9 cellular contexts compared by ENCODE assay signal in the genomic region with DNA sequence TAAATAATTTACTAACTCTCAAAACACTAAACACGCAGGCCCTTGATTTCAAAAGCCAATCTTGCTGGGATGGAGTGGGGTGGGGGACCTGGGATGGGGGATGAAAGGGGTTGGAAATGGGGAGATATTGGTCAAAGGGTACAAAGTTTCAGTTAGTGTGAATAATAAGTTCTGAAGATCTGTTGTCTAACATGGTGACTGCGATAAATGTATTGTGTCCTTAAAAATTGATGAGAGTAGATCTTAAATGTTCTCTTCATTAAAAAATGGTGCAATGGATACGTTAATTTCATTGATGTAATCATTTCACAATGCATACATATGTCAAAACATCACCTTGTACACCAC. TPM values are rescaled to one million over a fixed set of nuclear protein-coding genes. Genes with fewer than 3 reads are reported as not detected.
DNase-seq lines count a peak whose midpoint lies in the region; ATAC-seq, FAIRE-seq and TF ChIP-seq lines count a peak whose summit lies in the region.
"Had no signal": no experiment of that assay in that cellular context is flagged by ENCODE, and none has a peak within 500 bp of the region (broad histone marks: within the 10 kb centered on the region; RNA-seq: fewer than 3 reads in every experiment).

No MANE protein-coding gene starts in this region.

- peaks cover 25% of the 10 kb centered on the region for H3K36me3 Mint-ChIP-seq in activated naive CD4-positive, alpha-beta T cell treated with anti-CD3 and anti-CD28 coated beads for 36 hours (ENCODE audit: low read depth)
- H3K36me3 Mint-ChIP-seq in activated naive CD8-positive, alpha-beta T cell treated with anti-CD3 and anti-CD28 coated beads, Interleukin-2, amount 50 U/mL, for 24 hours (ENCODE audit: low read depth) = peaks cover 22% of the 10 kb centered on the region
- peaks cover 8% of the 10 kb centered on the region for H3K36me3 Mint-ChIP-seq in type B pancreatic cell

- DNase-seq in activated naive CD4-positive, alpha-beta T cell treated with anti-CD3 and anti-CD28 coated beads for 36 hours = no peak
- no peak for DNase-seq in activated naive CD4-positive, alpha-beta T cell treated with anti-CD3 and anti-CD28 coated beads, Interleukin-2, amount 50 U/mL, for 16 hours
- no peak for DNase-seq in activated naive CD8-positive, alpha-beta T cell treated with anti-CD3 and anti-CD28 coated beads, Interleukin-2, amount 50 U/mL, for 24 hours
- peak; percentile 24 for DNase-seq in HepG2 (ENCODE audit: low spot score)
- DNase-seq in type B pancreatic cell (ENCODE audit: extremely low spot score, unreplicated experiment) = no peak
- DNase-seq in NCI-H510A (lab: John Stamatoyannopoulos, UW) = no peak
- DNase-seq in NCI-H1436 (lab: John Stamatoyannopoulos, UW) = no peak

- no peak for TF ChIP-seq POLR2A in HepG2 (IDR thresholded peaks at IDR 0.05; ENCODE audit: insufficient read depth in 1 of 2, low read depth in 2 of 2, low read length in 2 of 2)

- peak overlapping the region; percentile 94 for H3K27ac ChIP-seq in HepG2 (ENCODE audit: extremely low read length, insufficient read depth, low read length)

- H3K4me1 ChIP-seq in HepG2 (ENCODE audit: insufficient read depth, low read length) = peaks cover 18% of the 10 kb centered on the region

- peak overlapping the region; percentile 94 for H3K9ac ChIP-seq in HepG2 (ENCODE audit: insufficient read depth, low read depth, low read length)

- no peak for FAIRE-seq in HepG2 (lab: Jason Lieb, UNC)
- FAIRE-seq: TTC549 had no signal

- POLR2A ChIA-PET in HepG2 (lab: Yijun Ruan, JAX) = interaction anchor here (0.8 to 1.9 kb wide), 5 partner anchors 8 to 146 kb away, joined by 3 to 9 read pairs (median 4); no protein-coding TSS in a partner anchor

- H3K9me3 Mint-ChIP-seq in activated naive CD4-positive, alpha-beta T cell treated with anti-CD3 and anti-CD28 coated beads for 36 hours = peaks cover 7% of the 10 kb centered on the region
- peaks cover 8% of the 10 kb centered on the region for H3K9me3 Mint-ChIP-seq in activated naive CD8-positive, alpha-beta T cell treated with anti-CD3 and anti-CD28 coated beads, Interleukin-2, amount 50 U/mL, for 24 hours
- H3K9me3 Mint-ChIP-seq in type B pancreatic cell = peaks cover 6% of the 10 kb centered on the region

- TF ChIP-seq EP300 in HepG2 (IDR thresholded peaks at IDR 0.05; ENCODE audit: low read depth in 2 of 2, low read length in 2 of 2) (no peak), HepG2 (CRISPR knock-in tag; IDR thresholded peaks at IDR 0.05; ENCODE audit: borderline replicate concordance) (no peak)

- H3K4me2 ChIP-seq in HepG2 (ENCODE audit: low read depth, low read length) = peak overlapping the region; percentile 82

- no TSS peak for BruUV-seq in HepG2 (replicated peaks; lab: Mats Ljungman, UMichigan)

- CTCF ChIA-PET in activated naive CD4-positive, alpha-beta T cell treated with anti-CD3 and anti-CD28 coated beads for 36 hours (lab: Charles Lee) = interaction anchor here (0.7 kb wide), 1 partner anchor 170 kb away, joined by 3 read pairs; no protein-coding TSS in a partner anchor
- CTCF ChIA-PET in HepG2 (lab: Yijun Ruan, JAX; ENCODE audit: low intra/inter-chr PET ratio, low total read pairs) = no interaction called here

- TF ChIP-seq CTCF in HepG2 (CRISPR knock-in tag; IDR thresholded peaks at IDR 0.05) (no peak), type B pancreatic cell (conservative IDR thresholded peaks at IDR 0.05) (no peak)

- no peaks in the 10 kb centered on the region for H3K9me3 ChIP-seq in HepG2 (ENCODE audit: low read length)

- no peaks in the 10 kb centered on the region for H3K27me3 Mint-ChIP-seq in activated naive CD4-positive, alpha-beta T cell treated with anti-CD3 and anti-CD28 coated beads for 36 hours (ENCODE audit: low read depth)
- no peaks in the 10 kb centered on the region for H3K27me3 Mint-ChIP-seq in activated naive CD8-positive, alpha-beta T cell treated with anti-CD3 and anti-CD28 coated beads, Interleukin-2, amount 50 U/mL, for 24 hours
- H3K27me3 Mint-ChIP-seq in type B pancreatic cell = no peaks in the 10 kb centered on the region

- H3K4me1 Mint-ChIP-seq in activated naive CD4-positive, alpha-beta T cell treated with anti-CD3 and anti-CD28 coated beads for 36 hours (ENCODE audit: low read depth) = peaks cover 11% of the 10 kb centered on the region
- H3K4me1 Mint-ChIP-seq in activated naive CD8-positive, alpha-beta T cell treated with anti-CD3 and anti-CD28 coated beads, Interleukin-2, amount 50 U/mL, for 24 hours = peaks cover 19% of the 10 kb centered on the region
- H3K4me1 Mint-ChIP-seq in type B pancreatic cell (ENCODE audit: unreplicated experiment) = no peaks in the 10 kb centered on the region

- intact Hi-C loops in activated naive CD4-positive, alpha-beta T cell treated with anti-CD3 and anti-CD28 coated beads for 36 hours (cut with micrococcal nuclease) = loop anchor here (1.0 to 5.0 kb wide), 14 partner anchors 146 to 1502 kb away; a partner anchor contains a TSS
- intact Hi-C loops in HepG2 (cut with micrococcal nuclease; ENCODE audit: unreplicated experiment) = loop anchor here (2.0 kb wide), 2 partner anchors 342 to 388 kb away; a partner anchor contains a TSS

- peak overlapping the region; percentile 97 for H3K4me3 Mint-ChIP-seq in activated naive CD4-positive, alpha-beta T cell treated with anti-CD3 and anti-CD28 coated beads for 36 hours
- peak overlapping the region; percentile 87 for H3K4me3 Mint-ChIP-seq in activated naive CD8-positive, alpha-beta T cell treated with anti-CD3 and anti-CD28 coated beads, Interleukin-2, amount 50 U/mL, for 24 hours
- peak overlapping the region; percentile 92 for H3K4me3 Mint-ChIP-seq in type B pancreatic cell

- no peak for TF ChIP-seq RAD21 in HepG2 (CRISPR knock-in tag; IDR thresholded peaks at IDR 0.05)

- H3K4me3 ChIP-seq in HepG2 (replicated peaks in 1 of 3; ENCODE audit: insufficient read depth in 1 of 3, low read depth in 2 of 3, low read length in 3 of 3) = peak overlapping the region; percentile 73 to 78 (median 75)

- WGBS in HepG2 (ENCODE audit: low lambda C conversion rate) = 3% methylated on average over 3 of the region's 3 CpGs

- in situ Hi-C loops in HepG2 (cut with HindIII; ENCODE audit: extremely low pct_ligation_motif_present, low pct_unique_long_range_greater_than_20kb) = loop anchor here (10.0 kb wide), 1 partner anchor 600 kb away; no protein-coding TSS in a partner anchor

- no peak for ATAC-seq in activated naive CD8-positive, alpha-beta T cell treated with anti-CD3 and anti-CD28 coated beads, Interleukin-2, amount 50 U/mL, for 24 hours
- ATAC-seq in HepG2 (peak; percentile 3; the same call in 1 of the 3 replicates), GM21717 (IDR thresholded peaks at IDR 0.05; ENCODE audit: unreplicated experiment) (no peak)

- no peaks in the 10 kb centered on the region for H3K27me3 ChIP-seq in HepG2 (ENCODE audit: control insufficient read depth in 1 of 2, insufficient read depth in 2 of 2, low read length in 2 of 2)

- peaks cover 7% of the 10 kb centered on the region for H3K79me2 ChIP-seq in HepG2 (ENCODE audit: insufficient read depth, low read length)

- H2AFZ ChIP-seq in HepG2 (ENCODE audit: low read length) = no peak overlapping the region

- H3K27ac Mint-ChIP-seq in activated naive CD4-positive, alpha-beta T cell treated with anti-CD3 and anti-CD28 coated beads for 36 hours = peak overlapping the region; percentile 100
- H3K27ac Mint-ChIP-seq in activated naive CD8-positive, alpha-beta T cell treated with anti-CD3 and anti-CD28 coated beads, Interleukin-2, amount 50 U/mL, for 24 hours = peak overlapping the region; percentile 98
- H3K27ac Mint-ChIP-seq in type B pancreatic cell = peak overlapping the region; percentile 97

- no peaks in the 10 kb centered on the region for H4K20me1 ChIP-seq in HepG2 (ENCODE audit: insufficient read depth, low read length)

- H3K36me3 ChIP-seq in HepG2 (replicated peaks in 1 of 2; ENCODE audit: control insufficient read depth in 1 of 2, insufficient read depth in 2 of 2, low read length in 2 of 2) = no peaks in the 10 kb centered on the region

TF ChIP-seq in HepG2, 621 proteins besides CTCF, POLR2A, EP300 and RAD21 (continues in another document):
- TF ChIP-seq ZNF672 (CRISPR knock-in tag; IDR thresholded peaks at IDR 0.05) (no peak), NPAS2 (CRISPR knock-in tag; IDR thresholded peaks at IDR 0.05; ENCODE audit: borderline replicate concordance) (no peak), NR2F1 (CRISPR knock-in tag; IDR thresholded peaks at IDR 0.05) (0 out of 4 replicates have a peak, but pooled peaks of 1 of the 2 experiments have one; percentile 4), ZBTB7B (CRISPR knock-in tag; IDR thresholded peaks at IDR 0.05) (no peak)
- TF ChIP-seq, protein P1, sequence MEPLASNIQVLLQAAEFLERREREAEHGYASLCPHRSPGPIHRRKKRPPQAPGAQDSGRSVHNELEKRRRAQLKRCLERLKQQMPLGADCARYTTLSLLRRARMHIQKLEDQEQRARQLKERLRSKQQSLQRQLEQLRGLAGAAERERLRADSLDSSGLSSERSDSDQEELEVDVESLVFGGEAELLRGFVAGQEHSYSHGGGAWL (CRISPR knock-in tag; IDR thresholded peaks at IDR 0.05) = no peak

RNA-seq across cellular contexts. Expression of a gene that starts 0.5 kb away (rescaled TPM):
- total RNA-seq in activated naive CD4-positive, alpha-beta T cell treated with anti-CD3 and anti-CD28 coated beads for 36 hours = 1 to 10 TPM; 6.8 to 7.3 TPM
- total RNA-seq in HepG2 (2016; rRNA removed; fragmentation: Illumina TruSeq; extraction: Trizol) = 12.3 and 16.2 TPM in 2 replicates
- total RNA-seq in HepG2 (2016; cell fraction: cytosol; rRNA removed; fragmentation: Illumina TruSeq; extraction: Trizol; ENCODE audit: low read depth) = 16.7 and 22.4 TPM in 2 replicates
- total RNA-seq in HepG2 (2016; cell fraction: insoluble cytoplasmic fraction; rRNA removed; fragmentation: Illumina TruSeq; extraction: Trizol) = 12.7 and 14.1 TPM in 2 replicates
- 19.5 and 23.4 TPM in 2 replicates for total RNA-seq in HepG2 (2016; cell fraction: membrane; rRNA removed; fragmentation: Illumina TruSeq; extraction: Trizol)
- 10.0 TPM in 2 replicates for total RNA-seq in HepG2 (2016; cell fraction: nucleus; rRNA removed; fragmentation: Illumina TruSeq; extraction: Trizol)
- polyA plus RNA-seq in HepG2 (2011; rRNA removed) = 10.9 and 12.7 TPM in 2 replicates
- polyA plus RNA-seq in HepG2 (2011; cell fraction: cytosol; rRNA removed) = 12.4 and 13.2 TPM in 2 replicates
- 6.9 and 8.0 TPM in 2 replicates for polyA plus RNA-seq in HepG2 (2011; cell fraction: nucleus; rRNA removed)
- polyA plus RNA-seq in HepG2 (2012) = 13.1 and 13.2 TPM in 2 replicates
- polyA plus RNA-seq in HepG2 (2016; cell fraction: cytosol; fragmentation: Illumina TruSeq; extraction: Trizol; ENCODE audit: low read depth) = 24.2 and 34.3 TPM in 2 replicates
- polyA plus RNA-seq in HepG2 (2016; cell fraction: insoluble cytoplasmic fraction; fragmentation: Illumina TruSeq; extraction: Trizol; ENCODE audit: low read depth) = 20.0 and 20.4 TPM in 2 replicates
- 23.2 and 26.0 TPM in 2 replicates for polyA plus RNA-seq in HepG2 (2016; cell fraction: membrane; fragmentation: Illumina TruSeq; extraction: Trizol; ENCODE audit: low read depth)
- polyA plus RNA-seq in HepG2 (2016; cell fraction: nucleus; fragmentation: Illumina TruSeq; extraction: Trizol; ENCODE audit: insufficient read depth, low read depth) = 13.3 and 15.2 TPM in 2 replicates
- 1.3 and 12.1 TPM in 2 replicates for polyA minus RNA-seq in HepG2 (2011; rRNA and poly(A)+ RNA removed; ENCODE audit: low replicate concordance)
- 5.1 and 7.8 TPM in 2 replicates for polyA minus RNA-seq in HepG2 (2011; cell fraction: cytosol; rRNA and poly(A)+ RNA removed)
- 17.8 and 22.0 TPM in 2 replicates for polyA minus RNA-seq in HepG2 (2011; cell fraction: nucleus; rRNA and poly(A)+ RNA removed)
- total RNA-seq in type B pancreatic cell (ENCODE audit: low replicate concordance) = 9.8 and 10.1 TPM in 2 replicates
